ENCODE assay signal across 14 cellular contexts in genomic region chr20:9112541-9113515, GRCh38. TPM values are rescaled to one million over a fixed set of nuclear protein-coding genes. Genes with fewer than 3 reads are reported as not detected.
A peak's percentile ranks its signal among the peaks of the same experiment; 100 is the strongest.
DNase-seq lines count a peak whose midpoint lies in the region; ATAC-seq and TF ChIP-seq lines count a peak whose summit lies in the region.
"Had no signal": no experiment of that assay in that cellular context is flagged by ENCODE, and none has a peak within 500 bp of the region (broad histone marks: within the 10 kb centered on the region; RNA-seq: fewer than 3 reads in every experiment).

No MANE protein-coding gene starts in this region.

- H4K20me1 ChIP-seq in hepatocyte (ENCODE audit: insufficient read depth, poor library complexity, severe bottlenecking): no peaks in the 10 kb centered on the region

- ATAC-seq in upper lobe of right lung (peak; percentile 64), GM18505 (IDR thresholded peaks at IDR 0.05; ENCODE audit: unreplicated experiment) (no peak), WTC11 (no peak)
- no peak for ATAC-seq in stimulated activated naive CD8-positive, alpha-beta T cell treated with anti-CD3 and anti-CD28 coated beads, Interleukin-15, amount 100 ng/mL, for 72 hours

- no peaks in the 10 kb centered on the region for H3K4me1 ChIP-seq in hepatocyte (ENCODE audit: insufficient read depth)
- peaks cover 10% of the 10 kb centered on the region for H3K4me1 ChIP-seq in upper lobe of right lung

- H3K27me3 Mint-ChIP-seq in WTC11 (ENCODE audit: low read depth): no peaks in the 10 kb centered on the region
- no peaks in the 10 kb centered on the region for H3K27me3 Mint-ChIP-seq in stimulated activated naive CD8-positive, alpha-beta T cell treated with anti-CD3 and anti-CD28 coated beads, Interleukin-15, amount 100 ng/mL, for 72 hours
- H3K27me3 Mint-ChIP-seq: central memory CD8-positive, alpha-beta T cell; IgD-negative memory B cell had no signal

- intact Hi-C loops in upper lobe of right lung (cut with DNase I): no loop called here

- H3K4me1 Mint-ChIP-seq in WTC11: peaks cover 4% of the 10 kb centered on the region
- H3K4me1 Mint-ChIP-seq in stimulated activated naive CD8-positive, alpha-beta T cell treated with anti-CD3 and anti-CD28 coated beads, Interleukin-15, amount 100 ng/mL, for 72 hours: no peaks in the 10 kb centered on the region
- H3K4me1 Mint-ChIP-seq: central memory CD8-positive, alpha-beta T cell; IgD-negative memory B cell had no signal

- WGBS in hepatocyte (ENCODE audit: low lambda C conversion rate, missing lambda C conversion rate): 67% methylated on average over 6 of the region's 6 CpGs

- H3K27ac ChIP-seq in hepatocyte: no peak overlapping the region
- peak overlapping the region; percentile 40 for H3K27ac ChIP-seq in upper lobe of right lung
- H3K27ac ChIP-seq: 22Rv1, skin epidermis had no signal

- no peaks in the 10 kb centered on the region for H3K36me3 ChIP-seq in hepatocyte (replicated peaks; ENCODE audit: insufficient read depth, low read depth)
- no peaks in the 10 kb centered on the region for H3K36me3 ChIP-seq in upper lobe of right lung

- CTCF ChIA-PET in WTC11 (lab: Charles Lee): interaction anchor here (0.6 to 1.5 kb wide), 3 partner anchors 259 to 556 kb away, joined by 3 to 4 read pairs (median 3); no protein-coding TSS in a partner anchor

- DNase-seq in DMS 273 (lab: John Stamatoyannopoulos, UW; ENCODE audit: unreplicated experiment): peak; percentile 15
- no peak for DNase-seq in DMS 273 treated with DMSO at 0.1 percent for 48 hours (lab: John Stamatoyannopoulos, UW)
- DNase-seq in cerebellar cortex (ENCODE audit: low spot score): peak; percentile 73
- DNase-seq in hepatocyte (ENCODE audit: low spot score): peak; percentile 34
- DNase-seq in upper lobe of right lung: no peak
- DNase-seq in WTC11 (ENCODE audit: low spot score): no peak
- no peak for DNase-seq in stimulated activated naive CD8-positive, alpha-beta T cell treated with anti-CD3 and anti-CD28 coated beads, Interleukin-15, amount 100 ng/mL, for 72 hours
- DNase-seq: activated T-cell treated with anti-CD3 and anti-CD28 coated beads, Interleukin-2, amount 50 U/mL, for 48 hours; NCI-H187 treated with DMSO at 0.1 percent for 48 hours had no signal

- H2AFZ ChIP-seq in hepatocyte: no peak overlapping the region

- TF ChIP-seq CTCF in hepatocyte (IDR thresholded peaks at IDR 0.05; ENCODE audit: poor library complexity) (no peak), upper lobe of right lung (IDR thresholded peaks at IDR 0.05) (no peak), WTC11 (IDR thresholded peaks at IDR 0.05) (no peak)

- H3K36me3 Mint-ChIP-seq in WTC11: no peaks in the 10 kb centered on the region
- H3K36me3 Mint-ChIP-seq: IgD-negative memory B cell had no signal

- no peak for TF ChIP-seq POLR2A in GM18505 (IDR thresholded peaks at IDR 0.05; ENCODE audit: borderline replicate concordance, extremely low read depth, insufficient read depth, insufficient read length)

- H3K4me2 ChIP-seq in hepatocyte: no peak overlapping the region

- no peaks in the 10 kb centered on the region for H3K9me3 ChIP-seq in hepatocyte (ENCODE audit: low read depth)
- no peaks in the 10 kb centered on the region for H3K9me3 ChIP-seq in upper lobe of right lung

- no peak overlapping the region for H3K4me3 Mint-ChIP-seq in WTC11
- no peak overlapping the region for H3K4me3 Mint-ChIP-seq in stimulated activated naive CD8-positive, alpha-beta T cell treated with anti-CD3 and anti-CD28 coated beads, Interleukin-15, amount 100 ng/mL, for 72 hours
- H3K4me3 Mint-ChIP-seq: central memory CD8-positive, alpha-beta T cell; IgD-negative memory B cell had no signal

- H3K9me3 Mint-ChIP-seq in WTC11: no peaks in the 10 kb centered on the region
- no peaks in the 10 kb centered on the region for H3K9me3 Mint-ChIP-seq in stimulated activated naive CD8-positive, alpha-beta T cell treated with anti-CD3 and anti-CD28 coated beads, Interleukin-15, amount 100 ng/mL, for 72 hours
- H3K9me3 Mint-ChIP-seq: central memory CD8-positive, alpha-beta T cell had no signal

- no peak overlapping the region for H3K27ac Mint-ChIP-seq in WTC11
- H3K27ac Mint-ChIP-seq in stimulated activated naive CD8-positive, alpha-beta T cell treated with anti-CD3 and anti-CD28 coated beads, Interleukin-15, amount 100 ng/mL, for 72 hours: no peak overlapping the region
- H3K27ac Mint-ChIP-seq: IgD-negative memory B cell had no signal

- H3K27me3 ChIP-seq in hepatocyte (no peaks in the 10 kb centered on the region), upper lobe of right lung (no peaks in the 10 kb centered on the region)

- H3K4me3 ChIP-seq in hepatocyte (no peak overlapping the region), upper lobe of right lung (no peak overlapping the region)
- H3K4me3 ChIP-seq: skin epidermis had no signal

- no peaks in the 10 kb centered on the region for H3K79me2 ChIP-seq in hepatocyte

- POLR2A ChIA-PET in WTC11 (lab: Charles Lee): interaction anchor here (1.0 kb wide), 1 partner anchor 11 kb away, joined by 3 read pairs; no protein-coding TSS in a partner anchor

- no peaks in the 10 kb centered on the region for H3K9me2 ChIP-seq in hepatocyte (replicated peaks; ENCODE audit: insufficient read depth)

TF ChIP-seq in WTC11, 78 proteins besides CTCF, POLR2A, EP300 and RAD21 (continues in another document):
- TF ChIP-seq TP53 (CRISPR knock-in tag; IDR thresholded peaks at IDR 0.05): no peak
- no peak for TF ChIP-seq FOXP1 (CRISPR knock-in tag; IDR thresholded peaks at IDR 0.05; ENCODE audit: borderline replicate concordance)
- no peak for TF ChIP-seq IRF2 (CRISPR knock-in tag; IDR thresholded peaks at IDR 0.05; ENCODE audit: borderline replicate concordance, low read depth)
- TF ChIP-seq MLX (CRISPR knock-in tag; IDR thresholded peaks at IDR 0.05): no peak
- TF ChIP-seq E2F1 (CRISPR knock-in tag; IDR thresholded peaks at IDR 0.05): no peak
- no peak for TF ChIP-seq RORB (CRISPR knock-in tag; IDR thresholded peaks at IDR 0.05)
- no peak for TF ChIP-seq AR (CRISPR knock-in tag; IDR thresholded peaks at IDR 0.05)
- TF ChIP-seq GABPB1 (CRISPR knock-in tag; IDR thresholded peaks at IDR 0.05): no peak
- TF ChIP-seq ATF1 (CRISPR knock-in tag; IDR thresholded peaks at IDR 0.05): no peak
- no peak for TF ChIP-seq ZNF281 (CRISPR knock-in tag; IDR thresholded peaks at IDR 0.05)

RNA-seq across cellular contexts. Expression of gene PLCB4, which starts 43.9 kb away (rescaled TPM):
- 11.9 and 15.0 TPM in 2 replicates for total RNA-seq in hepatocyte
- 6.4 and 12.0 TPM in 2 replicates for polyA plus RNA-seq in hepatocyte
- 7.9 TPM for total RNA-seq in upper lobe of right lung
- 11.9 to 14.3 TPM (median 12.6 TPM) in 3 replicates for total RNA-seq in WTC11 (2021)
- polyA plus RNA-seq: IgD-negative memory B cell had no signal

Comparison
In these comparisons a context has a peak if more than half of its experiments do, and no peak if none do; other contexts are left out.
1. DNase-seq: peak in DMS 273 (single experiment), cerebellar cortex (single experiment) and hepatocyte (single experiment); none in DMS 273 treated with DMSO at 0.1 percent for 48 hours (single experiment), upper lobe of right lung (single experiment), WTC11 (single experiment) and stimulated activated naive CD8-positive, alpha-beta T cell treated with anti-CD3 and anti-CD28 coated beads, Interleukin-15, amount 100 ng/mL, for 72 hours (0 of 2).